ENCODE assay signal across 8 cellular contexts in genomic region chr13:112587767-112588489, GRCh38. TPM values are rescaled to one million over a fixed set of nuclear protein-coding genes. Genes with fewer than 3 reads are reported as not detected.
A peak's percentile ranks its signal among the peaks of the same experiment; 100 is the strongest.
DNase-seq lines count a peak whose midpoint lies in the region; ATAC-seq, FAIRE-seq and TF ChIP-seq lines count a peak whose summit lies in the region.

A gene with protein sequence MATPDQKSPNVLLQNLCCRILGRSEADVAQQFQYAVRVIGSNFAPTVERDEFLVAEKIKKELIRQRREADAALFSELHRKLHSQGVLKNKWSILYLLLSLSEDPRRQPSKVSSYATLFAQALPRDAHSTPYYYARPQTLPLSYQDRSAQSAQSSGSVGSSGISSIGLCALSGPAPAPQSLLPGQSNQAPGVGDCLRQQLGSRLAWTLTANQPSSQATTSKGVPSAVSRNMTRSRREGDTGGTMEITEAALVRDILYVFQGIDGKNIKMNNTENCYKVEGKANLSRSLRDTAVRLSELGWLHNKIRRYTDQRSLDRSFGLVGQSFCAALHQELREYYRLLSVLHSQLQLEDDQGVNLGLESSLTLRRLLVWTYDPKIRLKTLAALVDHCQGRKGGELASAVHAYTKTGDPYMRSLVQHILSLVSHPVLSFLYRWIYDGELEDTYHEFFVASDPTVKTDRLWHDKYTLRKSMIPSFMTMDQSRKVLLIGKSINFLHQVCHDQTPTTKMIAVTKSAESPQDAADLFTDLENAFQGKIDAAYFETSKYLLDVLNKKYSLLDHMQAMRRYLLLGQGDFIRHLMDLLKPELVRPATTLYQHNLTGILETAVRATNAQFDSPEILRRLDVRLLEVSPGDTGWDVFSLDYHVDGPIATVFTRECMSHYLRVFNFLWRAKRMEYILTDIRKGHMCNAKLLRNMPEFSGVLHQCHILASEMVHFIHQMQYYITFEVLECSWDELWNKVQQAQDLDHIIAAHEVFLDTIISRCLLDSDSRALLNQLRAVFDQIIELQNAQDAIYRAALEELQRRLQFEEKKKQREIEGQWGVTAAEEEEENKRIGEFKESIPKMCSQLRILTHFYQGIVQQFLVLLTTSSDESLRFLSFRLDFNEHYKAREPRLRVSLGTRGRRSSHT (minus strand): TSS chr13:112588153. CDS start chr13:112587980, 173 bp downstream.

- H3K36me3 ChIP-seq in kidney (ENCODE audit: control insufficient read depth in 1 of 2, insufficient read depth in 2 of 2, low read length in 2 of 2): no peaks in the 10 kb centered on the region

- ATAC-seq in GM18870 (IDR thresholded peaks at IDR 0.05; ENCODE audit: unreplicated experiment) (peak; percentile 48), HG03103 (IDR thresholded peaks at IDR 0.05; ENCODE audit: low read depth, unreplicated experiment) (peak; percentile 57)
- peak; percentile 81 for ATAC-seq in central memory CD8-positive, alpha-beta T cell (replicated peaks; ENCODE audit: extremely low read depth, poor library complexity, severe bottlenecking)

- DNase-seq in AG08395 (ENCODE audit: low spot score) (peak; percentile 94), NCI-H226 (peak; percentile 68), kidney (peak; percentile 95)
- DNase-seq in activated CD4-positive, CD25-positive, alpha-beta regulatory T cell treated with anti-CD3 and anti-CD28 coated beads, Interleukin-2, amount 50 U/mL, for 72 hours: peak; percentile 80
- DNase-seq in central memory CD8-positive, alpha-beta T cell (ENCODE audit: low spot score in 2 of 2): peak; percentile 48 to 54
- DNase-seq in stimulated activated CD4-positive, alpha-beta T cell treated with anti-CD3 and anti-CD28 coated beads, Interleukin-15, amount 100 ng/mL, for 1 hour (ENCODE audit: low read depth in 1 of 2, low spot score in 1 of 2): peak; percentile 59 to 78

- H3K9me3 Mint-ChIP-seq in central memory CD8-positive, alpha-beta T cell: no peaks in the 10 kb centered on the region

- peak within 1 kb of the TSS; percentile 91 for H3K27ac Mint-ChIP-seq in central memory CD8-positive, alpha-beta T cell (ENCODE audit: low read depth)

- peaks cover 9% of the 10 kb centered on the region for H3K36me3 Mint-ChIP-seq in central memory CD8-positive, alpha-beta T cell (ENCODE audit: insufficient read depth)

- H3K4me3 Mint-ChIP-seq in central memory CD8-positive, alpha-beta T cell: peak within 1 kb of the TSS; percentile 91

- no peaks in the 10 kb centered on the region for H3K9me3 ChIP-seq in kidney (ENCODE audit: control insufficient read depth in 1 of 2, low read length in 2 of 2)

- FAIRE-seq in kidney (lab: Jason Lieb, UNC): no peak

- peaks cover 11 to 12% of the 10 kb centered on the region in 2 donors for H3K4me1 ChIP-seq in kidney (ENCODE audit: control insufficient read depth in 1 of 2, insufficient read depth in 1 of 2, low read depth in 1 of 2, low read length in 2 of 2)

- peaks cover 6% of the 10 kb centered on the region for H3K27me3 Mint-ChIP-seq in central memory CD8-positive, alpha-beta T cell

- intact Hi-C loops in kidney (cut with DNase I): no loop called here

- peaks cover 34% of the 10 kb centered on the region for H3K4me1 Mint-ChIP-seq in central memory CD8-positive, alpha-beta T cell

- peak within 1 kb of the TSS; percentile 74 to 81 for H3K4me3 ChIP-seq in kidney (ENCODE audit: low read length in 2 of 2)

- H3K9ac ChIP-seq in kidney (ENCODE audit: low read length in 2 of 2): peak within 1 kb of the TSS; percentile 72 to 85

- no peak for TF ChIP-seq CTCF in kidney (IDR thresholded peaks at IDR 0.05; ENCODE audit: borderline replicate concordance, extremely low read depth, insufficient read depth)

- peak within 1 kb of the TSS; percentile 96 to 97 for H3K27ac ChIP-seq in kidney (ENCODE audit: low read depth in 2 of 2, low read length in 2 of 2)

RNA-seq across cellular contexts. Expression of the gene that starts here (rescaled TPM):
- 33.2 TPM for total RNA-seq in kidney
- 9.1 TPM for polyA plus RNA-seq in kidney (ENCODE audit: insufficient read depth, low read depth, low replicate concordance)

Comparison
In these comparisons a context has a peak if more than half of its experiments do, and no peak if none do; other contexts are left out.
1. Peak in every context shown above with its lines: DNase-seq, ATAC-seq, H3K4me3 ChIP-seq and H3K27ac ChIP-seq.